In the genomic region with DNA sequence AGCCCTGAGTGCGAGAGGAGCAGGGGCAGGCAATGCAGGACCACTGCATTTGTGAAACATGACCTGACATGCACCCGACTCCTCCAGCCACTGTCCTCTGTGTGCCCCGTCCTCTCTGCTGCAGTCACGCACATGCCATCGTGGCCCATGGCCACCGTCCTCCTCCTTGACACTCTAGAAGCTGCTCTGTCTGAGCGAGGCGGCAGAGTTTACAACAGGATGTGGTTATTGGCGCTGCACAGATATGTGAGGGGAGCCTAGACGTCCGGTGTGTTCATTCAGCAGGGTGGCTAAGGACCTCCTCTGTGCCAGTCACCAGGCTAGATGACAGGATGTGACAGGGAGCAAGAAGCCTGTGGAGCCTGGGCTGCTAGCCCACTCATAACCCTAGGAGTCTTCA, we compare ENCODE assay signal across 8 cellular contexts.
DNase-seq lines count a peak whose midpoint lies in the region; ATAC-seq and TF ChIP-seq lines count a peak whose summit lies in the region.

No MANE protein-coding gene starts in this region.

- ATAC-seq in GM18502 (IDR thresholded peaks at IDR 0.05; ENCODE audit: poor library complexity, unreplicated experiment) = peak; percentile 99
- ATAC-seq in HG02610 (IDR thresholded peaks at IDR 0.05; ENCODE audit: unreplicated experiment) = peak; percentile 98
- ATAC-seq in naive thymus-derived CD4-positive, alpha-beta T cell = peak; percentile 96
- ATAC-seq in aorta (ENCODE audit: low FRiP score) = peak; percentile 53

- H3K9me3 Mint-ChIP-seq in activated T-helper 2 cell treated with anti-CD3 and anti-CD28 coated beads, Interferon-gamma antibody, Interleukin-2, Interleukin-4, amounts not matched to agents 10 μg/mL and 5 μg/mL and 100 μg/mL, durations not matched to agents 14 hours and 24 hours and 36 hours = no peaks in the 10 kb centered on the region
- H3K9me3 Mint-ChIP-seq in naive thymus-derived CD4-positive, alpha-beta T cell = peaks cover 0 to 11% (median 0%) of the 10 kb centered on the region in 11 donors

- peaks cover 8% of the 10 kb centered on the region; the same call in 1 of the 2 replicates for H3K27me3 ChIP-seq in OCI-LY3 (ENCODE audit: low read depth, low read length)
- H3K27me3 ChIP-seq in naive thymus-derived CD4-positive, alpha-beta T cell (ENCODE audit: control insufficient read depth in 2 of 2, insufficient read depth in 2 of 2, low read length in 2 of 2) = no peaks in the 10 kb centered on the region
- no peaks in the 10 kb centered on the region for H3K27me3 ChIP-seq in aorta (ENCODE audit: control insufficient read depth in 1 of 2, insufficient read depth in 2 of 2, low read length in 1 of 2)

- H3K36me3 ChIP-seq in OCI-LY3 (replicated peaks; ENCODE audit: low read depth, low read length) = no peaks in the 10 kb centered on the region
- no peaks in the 10 kb centered on the region for H3K36me3 ChIP-seq in naive thymus-derived CD4-positive, alpha-beta T cell (ENCODE audit: control insufficient read depth in 2 of 3, insufficient read depth in 3 of 3, low read length in 3 of 3)
- no peaks in the 10 kb centered on the region for H3K36me3 ChIP-seq in aorta (ENCODE audit: control insufficient read depth in 1 of 2, insufficient read depth in 2 of 2, low read length in 1 of 2)

- DNase-seq in activated T-helper 2 cell treated with anti-CD3 and anti-CD28 coated beads, Interferon-gamma antibody, Interleukin-2, Interleukin-4, amounts not matched to agents 10 μg/mL and 5 μg/mL and 100 μg/mL, durations not matched to agents 14 hours and 24 hours and 36 hours (ENCODE audit: low spot score) = peak; percentile 83
- DNase-seq in naive thymus-derived CD4-positive, alpha-beta T cell = peak; percentile 36 to 88 (median 82)
- DNase-seq in aorta = peak in 1 of 2 donors; percentile 64
- DNase-seq in hypothalamus (lab: John Stamatoyannopoulos, UW) = no peak
- no peak for DNase-seq in NCI-H1092 (lab: John Stamatoyannopoulos, UW)

- CTCF ChIA-PET in naive thymus-derived CD4-positive, alpha-beta T cell (lab: Charles Lee) = interaction anchor here (1.0 to 1.9 kb wide), 4 partner anchors 13 to 319 kb away, joined by 3 to 6 read pairs (median 3); no protein-coding TSS in a partner anchor

- H3K27ac ChIP-seq in OCI-LY3 (ENCODE audit: low read length) (no peak overlapping the region), aorta (ENCODE audit: low read depth in 1 of 2, low read length in 2 of 2) (no peak overlapping the region)
- H3K27ac ChIP-seq in naive thymus-derived CD4-positive, alpha-beta T cell (ENCODE audit: low read depth, low read length) = peak overlapping the region; percentile 78

- H3K9ac ChIP-seq in OCI-LY3 (ENCODE audit: low read length) = peak overlapping the region; percentile 33

- H3K79me2 ChIP-seq in OCI-LY3 (ENCODE audit: low read length) = no peaks in the 10 kb centered on the region

- TF ChIP-seq CTCF in OCI-LY3 (IDR thresholded peaks at IDR 0.05; ENCODE audit: low read depth, low read length) = no peak

- peak overlapping the region; percentile 80 for H3K4me3 Mint-ChIP-seq in activated T-helper 2 cell treated with anti-CD3 and anti-CD28 coated beads, Interferon-gamma antibody, Interleukin-2, Interleukin-4, amounts not matched to agents 10 μg/mL and 5 μg/mL and 100 μg/mL, durations not matched to agents 14 hours and 24 hours and 36 hours (ENCODE audit: low read depth)
- peak overlapping the region; percentile 80 to 95 (median 88) for H3K4me3 Mint-ChIP-seq in naive thymus-derived CD4-positive, alpha-beta T cell

- H4K20me1 ChIP-seq in OCI-LY3 (ENCODE audit: insufficient read depth, low read length) = no peaks in the 10 kb centered on the region

- H3K4me3 ChIP-seq in OCI-LY3 (ENCODE audit: low read length) (peak overlapping the region; percentile 68), aorta (ENCODE audit: low read length in 2 of 2) (no peak overlapping the region)
- peak overlapping the region; percentile 80 for H3K4me3 ChIP-seq in naive thymus-derived CD4-positive, alpha-beta T cell (ENCODE audit: low read length)

- intact Hi-C loops in activated T-helper 2 cell treated with anti-CD3 and anti-CD28 coated beads, Interferon-gamma antibody, Interleukin-2, Interleukin-4, amounts not matched to agents 10 μg/mL and 5 μg/mL and 100 μg/mL, durations not matched to agents 14 hours and 24 hours and 36 hours (cut with micrococcal nuclease) = loop anchor here (2.0 to 10.0 kb wide), 9 partner anchors 50 to 1351 kb away; a partner anchor contains a TSS
- intact Hi-C loops in naive thymus-derived CD4-positive, alpha-beta T cell (cut with micrococcal nuclease) = loop anchor here (1.0 to 5.0 kb wide), 23 partner anchors 15 to 1351 kb away; a partner anchor contains a TSS
- intact Hi-C loops in aorta (cut with DNase I) = no loop called here

- H3K36me3 Mint-ChIP-seq in activated T-helper 2 cell treated with anti-CD3 and anti-CD28 coated beads, Interferon-gamma antibody, Interleukin-2, Interleukin-4, amounts not matched to agents 10 μg/mL and 5 μg/mL and 100 μg/mL, durations not matched to agents 14 hours and 24 hours and 36 hours (ENCODE audit: low read depth) = peaks cover 8% of the 10 kb centered on the region
- peaks cover 0 to 26% (median 0%) of the 10 kb centered on the region in 5 donors for H3K36me3 Mint-ChIP-seq in naive thymus-derived CD4-positive, alpha-beta T cell

- H3K4me1 ChIP-seq in OCI-LY3 (ENCODE audit: low read length) (peaks cover 20% of the 10 kb centered on the region), aorta (ENCODE audit: control insufficient read depth in 1 of 2, insufficient read depth in 2 of 2, low read length in 2 of 2) (no peaks in the 10 kb centered on the region)
- H3K4me1 ChIP-seq in naive thymus-derived CD4-positive, alpha-beta T cell (ENCODE audit: control insufficient read depth in 2 of 2, insufficient read depth in 2 of 2, low read length in 2 of 2) = peaks cover 16 to 23% of the 10 kb centered on the region in 2 donors

- no peaks in the 10 kb centered on the region for H3K9me3 ChIP-seq in OCI-LY3 (ENCODE audit: insufficient read depth, low read length)
- H3K9me3 ChIP-seq in naive thymus-derived CD4-positive, alpha-beta T cell (ENCODE audit: control insufficient read depth in 2 of 3, low read length in 3 of 3) = no peaks in the 10 kb centered on the region
- no peaks in the 10 kb centered on the region for H3K9me3 ChIP-seq in aorta (ENCODE audit: control insufficient read depth, low read length)

- peak overlapping the region; percentile 96 for H3K4me2 ChIP-seq in OCI-LY3 (ENCODE audit: low read length)

- POLR2A ChIA-PET in naive thymus-derived CD4-positive, alpha-beta T cell (lab: Charles Lee) = interaction anchor here (0.7 to 2.6 kb wide), 15 partner anchors 9 to 297 kb away, joined by 3 to 11 read pairs (median 4); no protein-coding TSS in a partner anchor

- peaks cover 38% of the 10 kb centered on the region for H3K4me1 Mint-ChIP-seq in activated T-helper 2 cell treated with anti-CD3 and anti-CD28 coated beads, Interferon-gamma antibody, Interleukin-2, Interleukin-4, amounts not matched to agents 10 μg/mL and 5 μg/mL and 100 μg/mL, durations not matched to agents 14 hours and 24 hours and 36 hours (ENCODE audit: low read depth)
- H3K4me1 Mint-ChIP-seq in naive thymus-derived CD4-positive, alpha-beta T cell = peaks cover 35 to 76% (median 60%) of the 10 kb centered on the region in 7 donors

- peak overlapping the region; percentile 98 for H3K27ac Mint-ChIP-seq in activated T-helper 2 cell treated with anti-CD3 and anti-CD28 coated beads, Interferon-gamma antibody, Interleukin-2, Interleukin-4, amounts not matched to agents 10 μg/mL and 5 μg/mL and 100 μg/mL, durations not matched to agents 14 hours and 24 hours and 36 hours
- H3K27ac Mint-ChIP-seq in naive thymus-derived CD4-positive, alpha-beta T cell = peak overlapping the region; percentile 95 to 100 (median 98)

- 81 to 82% methylated on average over 11 of the region's 11 CpGs for WGBS in aorta, 2 donors

- peak overlapping the region; percentile 94 for H2AFZ ChIP-seq in OCI-LY3 (ENCODE audit: low read depth, low read length)

- no peaks in the 10 kb centered on the region for H3K27me3 Mint-ChIP-seq in activated T-helper 2 cell treated with anti-CD3 and anti-CD28 coated beads, Interferon-gamma antibody, Interleukin-2, Interleukin-4, amounts not matched to agents 10 μg/mL and 5 μg/mL and 100 μg/mL, durations not matched to agents 14 hours and 24 hours and 36 hours (ENCODE audit: low read depth)
- no peaks in the 10 kb centered on the region for H3K27me3 Mint-ChIP-seq in naive thymus-derived CD4-positive, alpha-beta T cell

Comparison
In these comparisons a context has a peak if more than half of its experiments do, and no peak if none do; other contexts are left out.
1. H3K4me3 ChIP-seq: peak in OCI-LY3 (single experiment) and naive thymus-derived CD4-positive, alpha-beta T cell (single experiment); none in aorta (0 of 2).
2. DNase-seq: peak in activated T-helper 2 cell treated with anti-CD3 and anti-CD28 coated beads, Interferon-gamma antibody, Interleukin-2, Interleukin-4, amounts not matched to agents 10 μg/mL and 5 μg/mL and 100 μg/mL, durations not matched to agents 14 hours and 24 hours and 36 hours (single experiment) and naive thymus-derived CD4-positive, alpha-beta T cell (9 of 9); none in hypothalamus (0 of 51) and NCI-H1092 (single experiment).
3. intact Hi-C loops: an anchor here in activated T-helper 2 cell treated with anti-CD3 and anti-CD28 coated beads, Interferon-gamma antibody, Interleukin-2, Interleukin-4, amounts not matched to agents 10 μg/mL and 5 μg/mL and 100 μg/mL, durations not matched to agents 14 hours and 24 hours and 36 hours (2.0 to 10.0 kb wide) and naive thymus-derived CD4-positive, alpha-beta T cell (1.0 to 5.0 kb wide); none called in aorta.
4. Peak in every context shown above with its lines, with median percentiles within 50 percentile points of each other: ATAC-seq.